Comparison of ENCODE assay signal across 26 cellular contexts in the genomic region with DNA sequence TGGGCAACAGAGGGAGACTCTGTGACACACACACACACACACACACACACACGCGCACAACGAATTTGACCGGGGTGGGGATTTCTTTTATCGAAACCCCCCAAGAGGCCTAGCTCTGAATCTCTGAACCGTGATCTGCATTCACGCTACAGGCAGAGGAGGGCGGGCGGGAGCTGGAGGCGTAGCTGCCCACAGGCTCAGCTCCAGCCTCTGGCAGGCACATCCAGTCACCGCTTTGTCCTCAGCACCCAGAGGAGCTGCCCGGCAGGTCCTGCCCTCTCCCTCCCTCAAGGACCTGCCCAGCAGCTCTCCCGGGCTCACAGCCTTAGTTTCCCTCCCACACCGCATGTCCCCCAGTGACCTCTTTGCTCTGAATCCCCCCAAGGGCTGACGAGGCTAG.
"Had no signal": no experiment of that assay in that cellular context is flagged by ENCODE, and none has a peak within 500 bp of the region (broad histone marks: within the 10 kb centered on the region; RNA-seq: fewer than 3 reads in every experiment).

No MANE protein-coding gene starts in this region.

- H3K27ac Mint-ChIP-seq: activated naive CD8-positive, alpha-beta T cell treated with anti-CD3 and anti-CD28 coated beads, Interleukin-2, amount 50 U/mL, for 24 hours; nephron; progenitor cell of endocrine pancreas had no signal

- DNase-seq: activated effector memory CD4-positive, alpha-beta T cell treated with Interleukin-2 at 50 U/mL for 16 hours; activated naive CD4-positive, alpha-beta T cell treated with Interleukin-2 at 50 U/mL for 16 hours; activated naive CD8-positive, alpha-beta T cell treated with anti-CD3 and anti-CD28 coated beads, Interleukin-2, amount 50 U/mL, for 24 hours; activated T-cell treated with anti-CD3 and anti-CD28 coated beads for 4 hours; activated T-cell treated with anti-CD3 and anti-CD28 coated beads, Interleukin-2, amount 50 U/mL, for 72 hours; amygdala; central memory CD4-positive, alpha-beta T cell; dermis blood vessel endothelial cell; effector CD4-positive, alpha-beta T cell; foreskin keratinocyte; left ventricle myocardium inferior; mesendoderm; ovary; small intestine; stimulated activated CD4-positive, alpha-beta T cell treated with anti-CD3 and anti-CD28 coated beads, Interleukin-4, amount 100 ng/mL, for 24 hours; stimulated activated naive CD4-positive, alpha-beta T cell; SW 1271; tibial artery had no signal

- H3K4me3 Mint-ChIP-seq: activated naive CD8-positive, alpha-beta T cell treated with anti-CD3 and anti-CD28 coated beads, Interleukin-2, amount 50 U/mL, for 24 hours; activated T-cell treated with anti-CD3 and anti-CD28 coated beads, Interleukin-2, amount 50 U/mL, for 72 hours; nephron; T-helper 1 cell treated with Interleukin-12 subunit alpha and Interleukin-12 subunit beta and Interleukin-4 antibody, amounts not matched to agents 30 μg/mL and 1 μg/mL, for 36 hours had no signal

- ATAC-seq: activated naive CD8-positive, alpha-beta T cell treated with anti-CD3 and anti-CD28 coated beads, Interleukin-2, amount 50 U/mL, for 24 hours; activated T-cell treated with anti-CD3 and anti-CD28 coated beads, Interleukin-2, amount 50 U/mL, for 72 hours; foreskin keratinocyte; sciatic nerve had no signal

- H3K9me3 ChIP-seq: breast epithelium, esophagus muscularis mucosa, left ventricle myocardium inferior, neutrophil, ovary, suprapubic skin, tibial artery had no signal

- H3K27me3 Mint-ChIP-seq: activated naive CD8-positive, alpha-beta T cell treated with anti-CD3 and anti-CD28 coated beads, Interleukin-2, amount 50 U/mL, for 24 hours; progenitor cell of endocrine pancreas had no signal

- H3K9me3 Mint-ChIP-seq: activated naive CD8-positive, alpha-beta T cell treated with anti-CD3 and anti-CD28 coated beads, Interleukin-2, amount 50 U/mL, for 24 hours; activated T-cell treated with anti-CD3 and anti-CD28 coated beads, Interleukin-2, amount 50 U/mL, for 72 hours; nephron; T-helper 1 cell treated with Interleukin-12 subunit alpha and Interleukin-12 subunit beta and Interleukin-4 antibody, amounts not matched to agents 30 μg/mL and 1 μg/mL, for 36 hours had no signal

- H3K4me1 Mint-ChIP-seq: activated naive CD8-positive, alpha-beta T cell treated with anti-CD3 and anti-CD28 coated beads, Interleukin-2, amount 50 U/mL, for 24 hours; nephron had no signal
